In the genomic region with DNA sequence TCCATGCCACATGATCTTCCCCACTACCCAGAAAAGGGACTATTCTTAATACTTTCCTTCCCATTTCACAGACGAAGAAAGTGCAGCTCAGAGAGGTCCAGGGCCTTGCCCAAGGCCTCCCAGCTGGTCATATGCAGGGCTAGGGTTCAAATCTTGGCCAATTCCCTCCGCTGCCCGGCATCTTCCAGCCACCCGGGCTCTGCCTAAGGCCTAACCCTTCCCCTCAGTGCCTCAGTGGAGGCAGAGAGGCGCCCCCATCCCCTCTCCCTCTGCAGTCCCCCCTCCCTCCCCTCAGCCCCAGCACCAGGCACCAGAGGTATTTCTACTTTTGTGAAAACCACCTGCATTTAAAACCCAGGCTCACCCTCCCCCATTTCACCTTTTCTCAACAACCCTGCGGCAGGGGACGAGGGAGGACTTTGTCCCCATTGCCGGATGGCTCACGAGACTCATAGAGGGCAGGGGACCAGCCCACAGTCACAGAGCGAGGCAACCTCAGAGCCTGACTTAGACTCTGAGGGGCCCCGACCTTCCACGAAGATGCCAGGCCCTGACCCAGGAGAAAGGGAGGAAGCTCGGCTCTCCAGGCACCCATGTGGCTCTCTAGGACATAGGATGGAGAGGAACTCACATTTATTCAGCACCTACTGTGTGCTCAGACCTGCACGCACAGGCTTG, we compare ENCODE assay signal across 12 cellular contexts. TPM values are rescaled to one million over a fixed set of nuclear protein-coding genes. Genes with fewer than 3 reads are reported as not detected.
DNase-seq lines count a peak whose midpoint lies in the region; ATAC-seq and TF ChIP-seq lines count a peak whose summit lies in the region.
"Had no signal": no experiment of that assay in that cellular context is flagged by ENCODE, and none has a peak within 500 bp of the region (broad histone marks: within the 10 kb centered on the region; RNA-seq: fewer than 3 reads in every experiment).

No MANE protein-coding gene starts in this region.

- no peak overlapping the region for H3K23ac ChIP-seq in mesendoderm (ENCODE audit: low read length)

- no peaks in the 10 kb centered on the region for H3K9me3 ChIP-seq in BLaER1 treated with 17β-estradiol and CSF1 and Interleukin-3, amounts not matched to agents 10 nM and 100 nM (replicated peaks in 1 of 11)
- H3K9me3 ChIP-seq: ascending aorta had no signal

- no peak overlapping the region for H3K18ac ChIP-seq in mesendoderm (ENCODE audit: low read length)

- DNase-seq in mesendoderm (no peak), NCI-H1436 (lab: John Stamatoyannopoulos, UW) (no peak), left cardiac atrium (no peak)

- intact Hi-C loops in left cardiac atrium (cut with DNase I) = no loop called here

- H3K56ac ChIP-seq in mesendoderm (ENCODE audit: low read length) = peak overlapping the region; percentile 34

- no peaks in the 10 kb centered on the region for H3K9me3 Mint-ChIP-seq in activated T-helper 17 cell treated with anti-CD3 and anti-CD28 coated beads, Interleukin-2, amount 50 U/mL, for 72 hours

- no peak for ATAC-seq in activated T-helper 17 cell treated with anti-CD3 and anti-CD28 coated beads, Interleukin-2, amount 50 U/mL, for 72 hours (replicated peaks)
- ATAC-seq in GM19397 (IDR thresholded peaks at IDR 0.05; ENCODE audit: unreplicated experiment) (no peak), left cardiac atrium (no peak), HG02973 (IDR thresholded peaks at IDR 0.05; ENCODE audit: unreplicated experiment) (no peak)

- H2AK5ac ChIP-seq in mesendoderm (ENCODE audit: low read length) = no peak overlapping the region

- no peaks in the 10 kb centered on the region for H3K27me3 Mint-ChIP-seq in activated T-helper 17 cell treated with anti-CD3 and anti-CD28 coated beads, Interleukin-2, amount 50 U/mL, for 72 hours

- H3K27ac Mint-ChIP-seq in activated T-helper 17 cell treated with anti-CD3 and anti-CD28 coated beads, Interleukin-2, amount 50 U/mL, for 72 hours = peak overlapping the region; percentile 93

- peaks cover 100% of the 10 kb centered on the region in 10 experiments for H3K4me1 ChIP-seq in BLaER1 treated with 17β-estradiol and CSF1 and Interleukin-3, amounts not matched to agents 10 nM and 100 nM
- H3K4me1 ChIP-seq in mesendoderm (ENCODE audit: control insufficient read depth, low read depth, low read length) = peaks cover 6% of the 10 kb centered on the region
- H3K4me1 ChIP-seq: ascending aorta had no signal

- no peaks in the 10 kb centered on the region for H3K79me1 ChIP-seq in mesendoderm (ENCODE audit: low read length)

- H3K79me2 ChIP-seq in mesendoderm (ENCODE audit: control insufficient read depth, insufficient read depth, low read length) = no peaks in the 10 kb centered on the region

- H2BK120ac ChIP-seq in mesendoderm (ENCODE audit: low read depth, low read length) = no peak overlapping the region

- H4K20me1 ChIP-seq in BLaER1 treated with 17β-estradiol and CSF1 and Interleukin-3, amounts not matched to agents 10 nM and 100 nM = peaks cover 100% of the 10 kb centered on the region in 11 experiments

- H3K4me1 Mint-ChIP-seq in activated T-helper 17 cell treated with anti-CD3 and anti-CD28 coated beads, Interleukin-2, amount 50 U/mL, for 72 hours = peaks cover 90% of the 10 kb centered on the region

- no peak overlapping the region for H4K5ac ChIP-seq in mesendoderm (ENCODE audit: low read length)

- no peak overlapping the region for H2BK15ac ChIP-seq in mesendoderm (replicated peaks; ENCODE audit: low read depth)

- no peak overlapping the region for H2BK5ac ChIP-seq in mesendoderm (ENCODE audit: low read length)

- H3K4me3 ChIP-seq in BLaER1 treated with 17β-estradiol and CSF1 and Interleukin-3, amounts not matched to agents 10 nM and 100 nM = peak overlapping the region in 9 of 10 experiments; percentile 8 to 94 (median 90); a peak in 13 of 20 replicates
- no peak overlapping the region for H3K4me3 ChIP-seq in mesendoderm (ENCODE audit: low read length)
- H3K4me3 ChIP-seq: ascending aorta had no signal

- H3K36me3 ChIP-seq in BLaER1 treated with 17β-estradiol and CSF1 and Interleukin-3, amounts not matched to agents 10 nM and 100 nM = peaks cover 74 to 96% (median 89%) of the 10 kb centered on the region in 11 experiments
- H3K36me3 ChIP-seq in mesendoderm (ENCODE audit: control insufficient read depth, insufficient read depth, low read length) = no peaks in the 10 kb centered on the region
- H3K36me3 ChIP-seq: ascending aorta had no signal

- in situ Hi-C loops in GM18951 (cut with MboI; ENCODE audit: low sequenced_read_pairs, unreplicated experiment) = no loop called here

- H3K36me3 Mint-ChIP-seq in activated T-helper 17 cell treated with anti-CD3 and anti-CD28 coated beads, Interleukin-2, amount 50 U/mL, for 72 hours (ENCODE audit: low read depth) = peaks cover 90% of the 10 kb centered on the region

- H3K4me2 ChIP-seq in BLaER1 treated with 17β-estradiol and CSF1 and Interleukin-3, amounts not matched to agents 10 nM and 100 nM = peak overlapping the region; percentile 91 to 98 (median 95)
- H3K4me2 ChIP-seq in mesendoderm (ENCODE audit: low read length) = no peak overlapping the region

- no peaks in the 10 kb centered on the region for H3K27me3 ChIP-seq in BLaER1 treated with 17β-estradiol and CSF1 and Interleukin-3, amounts not matched to agents 10 nM and 100 nM
- H3K27me3 ChIP-seq in mesendoderm (ENCODE audit: insufficient read depth, low read length, poor library complexity) = no peaks in the 10 kb centered on the region
- H3K27me3 ChIP-seq: ascending aorta had no signal

- H4K8ac ChIP-seq in mesendoderm (ENCODE audit: low read depth, low read length) = no peak overlapping the region

- H3K27ac ChIP-seq in BLaER1 treated with 17β-estradiol and CSF1 and Interleukin-3, amounts not matched to agents 10 nM and 100 nM = peak overlapping the region; percentile 27 to 100 (median 99); a peak in 21 of 22 replicates
- no peak overlapping the region for H3K27ac ChIP-seq in mesendoderm (ENCODE audit: low read depth, low read length)
- H3K27ac ChIP-seq: VCaP had no signal

- no CpG with 5 or more reads among the region's 14 CpGs for WGBS in mesendoderm (ENCODE audit: extremely low coverage, insufficient coverage, low lambda C conversion rate)

- peak overlapping the region; percentile 68 to 99 (median 99); a peak in 21 of 22 replicates for H3K9ac ChIP-seq in BLaER1 treated with 17β-estradiol and CSF1 and Interleukin-3, amounts not matched to agents 10 nM and 100 nM
- H3K9ac ChIP-seq in mesendoderm (ENCODE audit: low read length) = no peak overlapping the region

- TF ChIP-seq POLR2A in GM18951 (IDR thresholded peaks at IDR 0.05; ENCODE audit: extremely low read depth, insufficient read depth, insufficient read length) = peak; percentile 33

- H3K4ac ChIP-seq in mesendoderm (ENCODE audit: low read depth, low read length) = no peak overlapping the region

- peak overlapping the region; percentile 85 for H3K4me3 Mint-ChIP-seq in activated T-helper 17 cell treated with anti-CD3 and anti-CD28 coated beads, Interleukin-2, amount 50 U/mL, for 72 hours

RNA-seq across cellular contexts. Expression of a gene that starts 12.3 kb away (rescaled TPM):
- 100 to 1,000 TPM; 316 to 333 TPM for total RNA-seq in activated T-helper 17 cell treated with anti-CD3 and anti-CD28 coated beads, Interleukin-2, amount 50 U/mL, for 72 hours
- 0.70 TPM for polyA plus RNA-seq in mesendoderm (2013, experiment 1 of 2)
- polyA plus RNA-seq in mesendoderm (2013, experiment 2 of 2) = 0.64 TPM
- total RNA-seq in left cardiac atrium = 10 to 100 TPM; 44.7 to 68.1 TPM

RNA-seq across cellular contexts. Expression of a gene that starts 21.9 kb away (rescaled TPM):
- total RNA-seq in activated T-helper 17 cell treated with anti-CD3 and anti-CD28 coated beads, Interleukin-2, amount 50 U/mL, for 72 hours = under 1 TPM; 0.26 to 0.52 TPM
- polyA plus RNA-seq in mesendoderm (2013, experiment 1 of 2) = 0.07 TPM
- 0.08 TPM for polyA plus RNA-seq in mesendoderm (2013, experiment 2 of 2)
- total RNA-seq in left cardiac atrium = not detected
- total RNA-seq: HT1080, posterior vena cava had no signal

Comparison
In these comparisons a context has a peak if more than half of its experiments do, and no peak if none do; other contexts are left out.
1. RNA of a gene that starts 12.3 kb away (total RNA-seq): 316 to 333 TPM in activated T-helper 17 cell treated with anti-CD3 and anti-CD28 coated beads, Interleukin-2, amount 50 U/mL, for 72 hours; 44.7 to 68.1 TPM in left cardiac atrium; every median in the first group is over 4 times any median in the second.